ENCODE assay signal across 13 cellular contexts in genomic region chr14:64500088-64500487, GRCh38. TPM values are rescaled to one million over a fixed set of nuclear protein-coding genes. Genes with fewer than 3 reads are reported as not detected.
DNase-seq lines count a peak whose midpoint lies in the region; ATAC-seq and TF ChIP-seq lines count a peak whose summit lies in the region.
"Had no signal": no experiment of that assay in that cellular context is flagged by ENCODE, and none has a peak within 500 bp of the region (broad histone marks: within the 10 kb centered on the region; RNA-seq: fewer than 3 reads in every experiment).

No MANE protein-coding gene starts in this region.

- H3K4me3 Mint-ChIP-seq in CD4-positive, alpha-beta memory T cell = peak overlapping the region; percentile 79 to 100 (median 96)
- no peak overlapping the region for H3K4me3 Mint-ChIP-seq in GM23338
- peak overlapping the region; percentile 72 to 100 (median 90) for H3K4me3 Mint-ChIP-seq in naive thymus-derived CD4-positive, alpha-beta T cell

- H4K20me1 ChIP-seq in GM23338 (replicated peaks; ENCODE audit: insufficient read depth) = 0 out of 2 replicates have a peak, but pooled peaks cover 4% of the 10 kb centered on the region

- H3K36me3 Mint-ChIP-seq in CD4-positive, alpha-beta memory T cell = peaks cover 14 to 48% of the 10 kb centered on the region in 2 donors
- peaks cover 21% of the 10 kb centered on the region for H3K36me3 Mint-ChIP-seq in GM23338 (ENCODE audit: low read depth)
- peaks cover 27 to 50% of the 10 kb centered on the region in 2 donors for H3K36me3 Mint-ChIP-seq in activated naive CD4-positive, alpha-beta T cell treated with anti-CD3 and anti-CD28 coated beads, Interleukin-2, amount 50 U/mL, for 72 hours
- H3K36me3 Mint-ChIP-seq in naive thymus-derived CD4-positive, alpha-beta T cell = peaks cover 0 to 26% (median 15%) of the 10 kb centered on the region in 5 donors

- H3K4me3 ChIP-seq in CD4-positive, alpha-beta memory T cell (ENCODE audit: low read length in 2 of 2) = no peak overlapping the region
- H3K4me3 ChIP-seq in GM23338 = no peak overlapping the region
- no peak overlapping the region for H3K4me3 ChIP-seq in naive thymus-derived CD4-positive, alpha-beta T cell (ENCODE audit: low read length)
- H3K4me3 ChIP-seq in tibial artery = no peak overlapping the region
- H3K4me3 ChIP-seq: SJSA1 had no signal

- peaks cover 7% of the 10 kb centered on the region for H3K36me3 ChIP-seq in CD4-positive, alpha-beta memory T cell (ENCODE audit: insufficient read depth, low read length)
- H3K36me3 ChIP-seq in GM23338 (ENCODE audit: insufficient read depth) (no peaks in the 10 kb centered on the region), tibial artery (peaks cover 4 to 11% (median 8%) of the 10 kb centered on the region in 3 donors)
- H3K36me3 ChIP-seq in naive thymus-derived CD4-positive, alpha-beta T cell (ENCODE audit: control insufficient read depth in 2 of 3, insufficient read depth in 3 of 3, low read length in 3 of 3) = peaks cover 0 to 8% (median 3%) of the 10 kb centered on the region in 3 experiments
- H3K36me3 ChIP-seq: neutrophil had no signal

- H3K4me1 ChIP-seq in CD4-positive, alpha-beta memory T cell (ENCODE audit: insufficient read depth, low read length) = peaks cover 57% of the 10 kb centered on the region
- H3K4me1 ChIP-seq in GM23338 (ENCODE audit: insufficient read depth) (peaks cover 13% of the 10 kb centered on the region), tibial artery (peaks cover 0 to 41% (median 30%) of the 10 kb centered on the region in 4 donors)
- H3K4me1 ChIP-seq in naive thymus-derived CD4-positive, alpha-beta T cell (ENCODE audit: control insufficient read depth in 2 of 2, insufficient read depth in 2 of 2, low read length in 2 of 2) = peaks cover 37 to 39% of the 10 kb centered on the region in 2 donors

- H3K4me2 ChIP-seq in GM23338 = no peak overlapping the region

- no peaks in the 10 kb centered on the region for H3K9me3 ChIP-seq in CD4-positive, alpha-beta memory T cell (ENCODE audit: control insufficient read depth in 1 of 2, low read length in 2 of 2)
- no peaks in the 10 kb centered on the region for H3K9me3 ChIP-seq in naive thymus-derived CD4-positive, alpha-beta T cell (ENCODE audit: control insufficient read depth in 2 of 3, low read length in 3 of 3)
- no peaks in the 10 kb centered on the region for H3K9me3 ChIP-seq in tibial artery
- H3K9me3 ChIP-seq: neutrophil, SJSA1 had no signal

- H3F3A ChIP-seq in GM23338 (replicated peaks; ENCODE audit: low read depth) = peaks cover 8% of the 10 kb centered on the region; the same call in 1 of the 2 replicates

- no peaks in the 10 kb centered on the region for H3K27me3 ChIP-seq in CD4-positive, alpha-beta memory T cell (ENCODE audit: insufficient read depth, low read length)
- H3K27me3 ChIP-seq in GM23338 (ENCODE audit: insufficient read depth) (no peaks in the 10 kb centered on the region), tibial artery (no peaks in the 10 kb centered on the region)
- no peaks in the 10 kb centered on the region for H3K27me3 ChIP-seq in naive thymus-derived CD4-positive, alpha-beta T cell (ENCODE audit: control insufficient read depth in 2 of 2, insufficient read depth in 2 of 2, low read length in 2 of 2)
- H3K27me3 ChIP-seq: SJSA1 had no signal

- H2AFZ ChIP-seq in GM23338 = no peak overlapping the region

- peaks cover 57% of the 10 kb centered on the region for H3K79me2 ChIP-seq in GM23338 (replicated peaks; ENCODE audit: insufficient read depth)

- H3K27ac Mint-ChIP-seq in CD4-positive, alpha-beta memory T cell = peak overlapping the region; percentile 82 to 100 (median 97)
- H3K27ac Mint-ChIP-seq in GM23338 = no peak overlapping the region
- peak overlapping the region; percentile 89 to 98 for H3K27ac Mint-ChIP-seq in activated naive CD4-positive, alpha-beta T cell treated with anti-CD3 and anti-CD28 coated beads, Interleukin-2, amount 50 U/mL, for 72 hours
- peak overlapping the region; percentile 80 to 100 (median 99) for H3K27ac Mint-ChIP-seq in naive thymus-derived CD4-positive, alpha-beta T cell

- H3K9me2 ChIP-seq in GM23338 (ENCODE audit: insufficient read depth) = no peaks in the 10 kb centered on the region

- ATAC-seq in GM23338 = no peak
- no peak for ATAC-seq in activated naive CD4-positive, alpha-beta T cell treated with anti-CD3 and anti-CD28 coated beads, Interleukin-2, amount 50 U/mL, for 72 hours
- no peak for ATAC-seq in naive thymus-derived CD4-positive, alpha-beta T cell

- POLR2A ChIA-PET in CD4-positive, alpha-beta memory T cell (lab: Charles Lee; ENCODE audit: partially characterized antibody) = interaction anchor here (3.5 to 12.6 kb wide), 3 partner anchors 11 to 112 kb away, joined by 44 to 318 read pairs (median 47); partner anchors contain the start of gene MTHFD1
- POLR2A ChIA-PET in naive thymus-derived CD4-positive, alpha-beta T cell (lab: Charles Lee) = interaction anchor here (1.3 to 6.5 kb wide), 4 partner anchors 10 to 30 kb away, joined by 3 to 157 read pairs (median 21); no protein-coding TSS in a partner anchor

- no peak for DNase-seq in CD4-positive, alpha-beta memory T cell
- DNase-seq in GM23338 (ENCODE audit: low spot score) = no peak
- DNase-seq in activated naive CD4-positive, alpha-beta T cell treated with anti-CD3 and anti-CD28 coated beads, Interleukin-2, amount 50 U/mL, for 72 hours (ENCODE audit: low spot score in 2 of 2) = no peak
- no peak for DNase-seq in naive thymus-derived CD4-positive, alpha-beta T cell
- no peak for DNase-seq in head of caudate nucleus
- no peak for DNase-seq in tibial artery
- no peak for DNase-seq in NCI-H1092 treated with DMSO at 0.1 percent for 48 hours (lab: John Stamatoyannopoulos, UW)
- DNase-seq: activated CD8-positive, alpha-beta memory T cell treated with anti-CD3 and anti-CD28 coated beads for 24 hours; NCI-H1105; NCI-H510A treated with DMSO at 0.1 percent for 48 hours had no signal

- H3K27ac ChIP-seq in CD4-positive, alpha-beta memory T cell (ENCODE audit: low read depth, low read length) = peak overlapping the region; percentile 100
- H3K27ac ChIP-seq in GM23338 (ENCODE audit: low read depth) (0 out of 2 replicates have a peak overlapping the region, but pooled peaks have one; percentile 23), tibial artery (peak overlapping the region in 1 of 2 donors; percentile 95)
- peak overlapping the region; percentile 99 for H3K27ac ChIP-seq in naive thymus-derived CD4-positive, alpha-beta T cell (ENCODE audit: low read depth, low read length)
- H3K27ac ChIP-seq: HL-60, neutrophil, SJSA1 had no signal

- intact Hi-C loops in CD4-positive, alpha-beta memory T cell (cut with micrococcal nuclease) = no loop called here
- intact Hi-C loops in naive thymus-derived CD4-positive, alpha-beta T cell (cut with micrococcal nuclease) = loop anchor here in 1 of 2 donors (5.0 kb wide), 2 partner anchors 33 to 53 kb away; partner anchors contain the start of gene AKAP5
- intact Hi-C loops in head of caudate nucleus (cut with DNase I) = loop anchor here (10.0 kb wide), 1 partner anchor 155 kb away; no protein-coding TSS in a partner anchor
- intact Hi-C loops in tibial artery (cut with DNase I; ENCODE audit: low total_unique reads) = loop anchor here (5.0 kb wide), 1 partner anchor 262 kb away; no protein-coding TSS in a partner anchor

- H3K27me3 Mint-ChIP-seq in CD4-positive, alpha-beta memory T cell = peaks cover 0 to 2% of the 10 kb centered on the region in 2 donors
- H3K27me3 Mint-ChIP-seq in GM23338 (ENCODE audit: insufficient read depth, low read depth, poor library complexity) = peaks cover 10% of the 10 kb centered on the region
- peaks cover 0 to 3% (median 0%) of the 10 kb centered on the region in 5 donors for H3K27me3 Mint-ChIP-seq in naive thymus-derived CD4-positive, alpha-beta T cell

- no peak for TF ChIP-seq CTCF in GM23338 (conservative IDR thresholded peaks at IDR 0.05; ENCODE audit: low read depth in 2 of 2)
- no peak for TF ChIP-seq CTCF in tibial artery (IDR thresholded peaks at IDR 0.05)

- peaks cover 0 to 3% (median 0%) of the 10 kb centered on the region in 8 donors for H3K9me3 Mint-ChIP-seq in CD4-positive, alpha-beta memory T cell
- no peaks in the 10 kb centered on the region for H3K9me3 Mint-ChIP-seq in GM23338
- no peaks in the 10 kb centered on the region for H3K9me3 Mint-ChIP-seq in activated naive CD4-positive, alpha-beta T cell treated with anti-CD3 and anti-CD28 coated beads, Interleukin-2, amount 50 U/mL, for 72 hours
- H3K9me3 Mint-ChIP-seq in naive thymus-derived CD4-positive, alpha-beta T cell = peaks cover 0 to 3% (median 0%) of the 10 kb centered on the region in 11 donors

- CTCF ChIA-PET in CD4-positive, alpha-beta memory T cell (lab: Charles Lee; ENCODE audit: partially characterized antibody) = interaction anchor here (3.4 kb wide), 1 partner anchor 10 kb away, joined by 24 read pairs; no protein-coding TSS in a partner anchor
- CTCF ChIA-PET in naive thymus-derived CD4-positive, alpha-beta T cell (lab: Charles Lee) = interaction anchor here (0.6 kb wide), 1 partner anchor 19 kb away, joined by 3 read pairs; no protein-coding TSS in a partner anchor

- H3K4me1 Mint-ChIP-seq in CD4-positive, alpha-beta memory T cell = peaks cover 26 to 79% (median 39%) of the 10 kb centered on the region in 4 donors
- H3K4me1 Mint-ChIP-seq in GM23338 = peaks cover 16% of the 10 kb centered on the region
- peaks cover 41 to 62% (median 52%) of the 10 kb centered on the region in 7 donors for H3K4me1 Mint-ChIP-seq in naive thymus-derived CD4-positive, alpha-beta T cell

RNA-seq across cellular contexts. Expression of gene ZBTB25, which starts 3.5 kb away (rescaled TPM):
- 10 to 100 TPM; 84.1 to 87.5 TPM for total RNA-seq in CD4-positive, alpha-beta memory T cell
- polyA plus RNA-seq in CD4-positive, alpha-beta memory T cell = 10 to 100 TPM; 34.0 to 36.7 TPM
- 8.0 and 8.9 TPM in 2 replicates for total RNA-seq in GM23338 (2014; rRNA removed; shearing (Covaris generic))
- polyA plus RNA-seq in GM23338 (2016; fragmentation: Nextera tagmentation; extraction: Ambion mirVana) = 4.1 and 5.8 TPM in 2 replicates
- total RNA-seq in activated naive CD4-positive, alpha-beta T cell treated with anti-CD3 and anti-CD28 coated beads, Interleukin-2, amount 50 U/mL, for 72 hours = 10 to 100 TPM; 38.1 to 50.7 TPM
- total RNA-seq in naive thymus-derived CD4-positive, alpha-beta T cell = 10 to 100 TPM; 37.6 to 88.0 (median 60.6) TPM
- polyA plus RNA-seq in naive thymus-derived CD4-positive, alpha-beta T cell = 10 to 100 TPM; 30.5 to 35.6 TPM

RNA-seq across cellular contexts. Expression of gene ZBTB1, which starts 4.5 kb away (rescaled TPM):
- total RNA-seq in CD4-positive, alpha-beta memory T cell = 100 to 1,000 TPM; 104 to 107 TPM
- 10 to 100 TPM; 49.7 to 86.5 TPM for polyA plus RNA-seq in CD4-positive, alpha-beta memory T cell
- total RNA-seq in GM23338 (2014; rRNA removed; shearing (Covaris generic)) = 32.5 and 33.0 TPM in 2 replicates
- 10.3 and 11.2 TPM in 2 replicates for polyA plus RNA-seq in GM23338 (2016; fragmentation: Nextera tagmentation; extraction: Ambion mirVana)
- 10 to 100 TPM; 49.6 to 69.7 TPM for total RNA-seq in activated naive CD4-positive, alpha-beta T cell treated with anti-CD3 and anti-CD28 coated beads, Interleukin-2, amount 50 U/mL, for 72 hours
- total RNA-seq in naive thymus-derived CD4-positive, alpha-beta T cell = 100 to 1,000 TPM in 2 of 5 experiments, 10 to 100 TPM in 3; 97.1 to 119 (median 98.4) TPM
- 10 to 100 TPM; 42.4 to 49.7 TPM for polyA plus RNA-seq in naive thymus-derived CD4-positive, alpha-beta T cell

RNA-seq across cellular contexts. Expression of gene AKAP5, which starts 34.8 kb away (rescaled TPM):
- under 1 TPM; 0.14 to 0.20 TPM for total RNA-seq in CD4-positive, alpha-beta memory T cell
- under 1 TPM in 1 of 2 donors, not detected in 1; 0.11 TPM for polyA plus RNA-seq in CD4-positive, alpha-beta memory T cell
- total RNA-seq in GM23338 (2014; rRNA removed; shearing (Covaris generic)) = 3.2 and 3.4 TPM in 2 replicates
- 1.0 and 1.2 TPM in 2 replicates for polyA plus RNA-seq in GM23338 (2016; fragmentation: Nextera tagmentation; extraction: Ambion mirVana)
- 1 to 10 TPM; 1.4 to 1.8 TPM for total RNA-seq in activated naive CD4-positive, alpha-beta T cell treated with anti-CD3 and anti-CD28 coated beads, Interleukin-2, amount 50 U/mL, for 72 hours
- 1 to 10 TPM in 1 of 5 experiments, under 1 TPM in 4; 0.11 to 1.7 (median 0.13) TPM for total RNA-seq in naive thymus-derived CD4-positive, alpha-beta T cell
- under 1 TPM in 1 of 2 donors, not detected in 1; 0.03 TPM for polyA plus RNA-seq in naive thymus-derived CD4-positive, alpha-beta T cell

RNA-seq across cellular contexts. Expression of gene HSPA2, which starts 40.5 kb away (rescaled TPM):
- 1 to 10 TPM; 1.3 to 1.5 TPM for total RNA-seq in CD4-positive, alpha-beta memory T cell
- under 1 TPM; 0.37 to 0.45 TPM for polyA plus RNA-seq in CD4-positive, alpha-beta memory T cell
- 114 and 130 TPM in 2 replicates for total RNA-seq in GM23338 (2014; rRNA removed; shearing (Covaris generic))
- 86.1 and 88.5 TPM in 2 replicates for polyA plus RNA-seq in GM23338 (2016; fragmentation: Nextera tagmentation; extraction: Ambion mirVana)
- total RNA-seq in activated naive CD4-positive, alpha-beta T cell treated with anti-CD3 and anti-CD28 coated beads, Interleukin-2, amount 50 U/mL, for 72 hours = 1 to 10 TPM; 4.1 to 8.2 TPM
- 1 to 10 TPM in 1 of 5 experiments, under 1 TPM in 4; 0.32 to 2.5 (median 0.76) TPM for total RNA-seq in naive thymus-derived CD4-positive, alpha-beta T cell
- polyA plus RNA-seq in naive thymus-derived CD4-positive, alpha-beta T cell = under 1 TPM; 0.21 to 0.99 TPM

RNA-seq across cellular contexts. Expression of gene PPP1R36, which starts 49.7 kb away (rescaled TPM):
- total RNA-seq in CD4-positive, alpha-beta memory T cell = not detected
- polyA plus RNA-seq in CD4-positive, alpha-beta memory T cell = under 1 TPM in 1 of 2 donors, not detected in 1; 0.49 TPM
- 0.42 TPM in 1 of 2 replicates, not detected in the other for total RNA-seq in GM23338 (2014; rRNA removed; shearing (Covaris generic))
- polyA plus RNA-seq in GM23338 (2016; fragmentation: Nextera tagmentation; extraction: Ambion mirVana) = 0.45 and 1.4 TPM in 2 replicates
- not detected for total RNA-seq in activated naive CD4-positive, alpha-beta T cell treated with anti-CD3 and anti-CD28 coated beads, Interleukin-2, amount 50 U/mL, for 72 hours
- under 1 TPM in 1 of 5 experiments, not detected in 4; 0.31 TPM for total RNA-seq in naive thymus-derived CD4-positive, alpha-beta T cell
- polyA plus RNA-seq in naive thymus-derived CD4-positive, alpha-beta T cell = under 1 TPM in 1 of 2 donors, not detected in 1; 0.30 TPM
